ENCODE assay signal across 26 cellular contexts in genomic region chr9:89791754-89792153, GRCh38.
DNase-seq lines count a peak whose midpoint lies in the region; ATAC-seq and TF ChIP-seq lines count a peak whose summit lies in the region.
"Had no signal": no experiment of that assay in that cellular context is flagged by ENCODE, and none has a peak within 500 bp of the region (broad histone marks: within the 10 kb centered on the region; RNA-seq: fewer than 3 reads in every experiment).

No MANE protein-coding gene starts in this region.

- no peaks in the 10 kb centered on the region for H3K36me3 ChIP-seq in GM23338 (ENCODE audit: insufficient read depth)
- H3K36me3 ChIP-seq: gastroesophageal sphincter, tibial artery had no signal

- H3K79me2 ChIP-seq in GM23338 (replicated peaks; ENCODE audit: insufficient read depth), result no peaks in the 10 kb centered on the region

- no peaks in the 10 kb centered on the region for H3K9me2 ChIP-seq in GM23338 (ENCODE audit: insufficient read depth)

- H3K4me1 Mint-ChIP-seq in GM23338, result no peaks in the 10 kb centered on the region; the same call in 2 of the 3 replicates
- H3K4me1 Mint-ChIP-seq: activated naive CD4-positive, alpha-beta T cell treated with anti-CD3 and anti-CD28 coated beads, Interleukin-2, amount 10 ng/mL, durations not matched to agents 7 days and 5 days; neural crest cell had no signal

- H3K27me3 Mint-ChIP-seq in GM23338 (ENCODE audit: insufficient read depth, low read depth, poor library complexity), result no peaks in the 10 kb centered on the region
- H3K27me3 Mint-ChIP-seq: stimulated activated naive CD8-positive, alpha-beta T cell treated with anti-CD3 and anti-CD28 coated beads, Interleukin-15, Interleukin-2, amounts not matched to agents 100 ng/mL and 50 ng/mL, for 24 hours; T-helper 17 cell had no signal

- no peaks in the 10 kb centered on the region for H4K20me1 ChIP-seq in GM23338 (replicated peaks; ENCODE audit: insufficient read depth)

- in situ Hi-C loops in ACHN (cut with HindIII; ENCODE audit: low pct_ligation_motif_present, low pct_unique_long_range_greater_than_20kb, low sequenced_read_pairs), result no loop called here

- no peak overlapping the region for H3K4me3 ChIP-seq in GM23338
- H3K4me3 ChIP-seq: gastroesophageal sphincter, PC-9, tibial artery had no signal

- no peaks in the 10 kb centered on the region for H3F3A ChIP-seq in GM23338 (replicated peaks; ENCODE audit: low read depth)

- no peak overlapping the region for H3K27ac ChIP-seq in GM23338 (ENCODE audit: low read depth)
- H3K27ac ChIP-seq: gastroesophageal sphincter, PC-9, tibial artery had no signal

- H3K4me3 Mint-ChIP-seq in GM23338, result no peak overlapping the region
- H3K4me3 Mint-ChIP-seq: activated naive CD4-positive, alpha-beta T cell treated with anti-CD3 and anti-CD28 coated beads, Interleukin-2, amount 10 ng/mL, durations not matched to agents 7 days and 5 days; activated T-helper 1 cell treated with anti-CD3 and anti-CD28 coated beads, Interleukin-12 subunit alpha, Interleukin-12 subunit beta, Interleukin-2, Interleukin-4 antibody, amounts not matched to agents 30 ng/mL and 10 ng/mL and 1 ng/mL, durations not matched to agents 14 hours and 24 hours and 36 hours; CD14-positive monocyte; HFFc6; neural crest cell; stimulated activated naive CD8-positive, alpha-beta T cell treated with anti-CD3 and anti-CD28 coated beads, Interleukin-15, Interleukin-2, amounts not matched to agents 100 ng/mL and 50 ng/mL, for 24 hours; T-helper 17 cell had no signal

- no peaks in the 10 kb centered on the region for H3K27me3 ChIP-seq in GM23338 (ENCODE audit: insufficient read depth)
- H3K27me3 ChIP-seq: gastroesophageal sphincter, tibial artery had no signal

- no peaks in the 10 kb centered on the region for H3K4me1 ChIP-seq in GM23338 (ENCODE audit: insufficient read depth)
- H3K4me1 ChIP-seq: gastroesophageal sphincter, tibial artery had no signal

- TF ChIP-seq CTCF in GM23338 (conservative IDR thresholded peaks at IDR 0.05; ENCODE audit: low read depth in 2 of 2), result no peak

- H3K36me3 Mint-ChIP-seq in GM23338 (ENCODE audit: low read depth), result no peaks in the 10 kb centered on the region
- H3K36me3 Mint-ChIP-seq: activated naive CD4-positive, alpha-beta T cell treated with anti-CD3 and anti-CD28 coated beads, Interleukin-2, amount 10 ng/mL, durations not matched to agents 7 days and 5 days; CD14-positive monocyte had no signal

- H3K27ac Mint-ChIP-seq in GM23338, result no peak overlapping the region
- H3K27ac Mint-ChIP-seq: activated naive CD4-positive, alpha-beta T cell treated with anti-CD3 and anti-CD28 coated beads, Interleukin-2, amount 10 ng/mL, durations not matched to agents 7 days and 5 days; activated T-helper 1 cell treated with anti-CD3 and anti-CD28 coated beads, Interleukin-12 subunit alpha, Interleukin-12 subunit beta, Interleukin-2, Interleukin-4 antibody, amounts not matched to agents 30 ng/mL and 10 ng/mL and 1 ng/mL, durations not matched to agents 14 hours and 24 hours and 36 hours; CD14-positive monocyte; HFFc6; stimulated activated naive CD8-positive, alpha-beta T cell treated with anti-CD3 and anti-CD28 coated beads, Interleukin-15, Interleukin-2, amounts not matched to agents 100 ng/mL and 50 ng/mL, for 24 hours; T-helper 17 cell had no signal

- ATAC-seq in GM23338, result peak; percentile 31; the same call in 1 of the 3 replicates
- no peak for ATAC-seq in left lobe of liver
- no peak for ATAC-seq in HG03521 (IDR thresholded peaks at IDR 0.05; ENCODE audit: unreplicated experiment)
- ATAC-seq in GM21367 (IDR thresholded peaks at IDR 0.05; ENCODE audit: unreplicated experiment), result no peak
- ATAC-seq: gastroesophageal sphincter, T-helper 17 cell had no signal

- no peaks in the 10 kb centered on the region; the same call in 2 of the 3 replicates for H3K9me3 Mint-ChIP-seq in GM23338
- H3K9me3 Mint-ChIP-seq: activated naive CD4-positive, alpha-beta T cell treated with anti-CD3 and anti-CD28 coated beads, Interleukin-2, amount 10 ng/mL, durations not matched to agents 7 days and 5 days; activated T-helper 1 cell treated with anti-CD3 and anti-CD28 coated beads, Interleukin-12 subunit alpha, Interleukin-12 subunit beta, Interleukin-2, Interleukin-4 antibody, amounts not matched to agents 30 ng/mL and 10 ng/mL and 1 ng/mL, durations not matched to agents 14 hours and 24 hours and 36 hours; CD14-positive monocyte; stimulated activated naive CD8-positive, alpha-beta T cell treated with anti-CD3 and anti-CD28 coated beads, Interleukin-15, Interleukin-2, amounts not matched to agents 100 ng/mL and 50 ng/mL, for 24 hours had no signal

- no peak overlapping the region for H3K4me2 ChIP-seq in GM23338
- H3K4me2 ChIP-seq: PC-9 had no signal

- H2AFZ ChIP-seq in GM23338, result no peak overlapping the region
- H2AFZ ChIP-seq: PC-9 had no signal

- peak; percentile 78 for DNase-seq in COLO668 (lab: John Stamatoyannopoulos, UW; ENCODE audit: unreplicated experiment)
- no peak for DNase-seq in GM23338 (ENCODE audit: low spot score)
- DNase-seq in NCI-H526 treated with DMSO at 0.1 percent for 48 hours (lab: John Stamatoyannopoulos, UW), result peak; percentile 8
- DNase-seq in left lobe of liver (ENCODE audit: low spot score), result peak; percentile 38
- no peak for DNase-seq in activated CD8-positive, alpha-beta memory T cell treated with anti-CD3 and anti-CD28 coated beads, Interleukin-2, amount 50 U/mL, for 4 hours
- no peak for DNase-seq in ACHN
- DNase-seq: activated CD4-positive, alpha-beta T cell treated with anti-CD3 and anti-CD28 coated beads for 4 hours; activated naive CD4-positive, alpha-beta T cell treated with anti-CD3 and anti-CD28 coated beads, Interleukin-2, amount 10 ng/mL, durations not matched to agents 7 days and 5 days; amygdala; cortex of kidney; HFFc6; hypothalamus; NCI-H1105; NCI-H2081 treated with DMSO at 0.1 percent for 48 hours; NK-92 treated with Interleukin-12 subunit alpha and Interleukin-12 subunit beta, amount 100 ng/mL, for 24 hours; PC-9; stimulated activated CD4-positive, alpha-beta T cell treated with anti-CD3 and anti-CD28 coated beads, Interleukin-15, amount 100 ng/mL, for 24 hours; T-helper 17 cell; tibial artery had no signal

TF ChIP-seq in GM23338, 12 proteins besides CTCF, POLR2A, EP300 and RAD21:
- TF ChIP-seq CREB1 (CRISPR knock-in tag; IDR thresholded peaks at IDR 0.05; ENCODE audit: low read depth), result no peak
- no peak for TF ChIP-seq NANOG (IDR thresholded peaks at IDR 0.05; ENCODE audit: borderline replicate concordance)
- no peak for TF ChIP-seq POLR2AphosphoS5 (IDR thresholded peaks at IDR 0.05; ENCODE audit: low read depth)
- TF ChIP-seq REST (IDR thresholded peaks at IDR 0.05; ENCODE audit: unreplicated experiment), result no peak
- TF ChIP-seq EZH2 (IDR thresholded peaks at IDR 0.05; ENCODE audit: low read depth, unreplicated experiment), result no peak
- no peak for TF ChIP-seq ETS1 (IDR thresholded peaks at IDR 0.05)

Comparison
In these comparisons a context has a peak if more than half of its experiments do, and no peak if none do; other contexts are left out.
1. DNase-seq: peak in COLO668 (single experiment), NCI-H526 treated with DMSO at 0.1 percent for 48 hours (single experiment) and left lobe of liver (single experiment); none in GM23338 (single experiment), activated CD8-positive, alpha-beta memory T cell treated with anti-CD3 and anti-CD28 coated beads, Interleukin-2, amount 50 U/mL, for 4 hours (single experiment) and ACHN (single experiment).